Comparison of ENCODE assay signal across 1 cellular context in the genomic region with DNA sequence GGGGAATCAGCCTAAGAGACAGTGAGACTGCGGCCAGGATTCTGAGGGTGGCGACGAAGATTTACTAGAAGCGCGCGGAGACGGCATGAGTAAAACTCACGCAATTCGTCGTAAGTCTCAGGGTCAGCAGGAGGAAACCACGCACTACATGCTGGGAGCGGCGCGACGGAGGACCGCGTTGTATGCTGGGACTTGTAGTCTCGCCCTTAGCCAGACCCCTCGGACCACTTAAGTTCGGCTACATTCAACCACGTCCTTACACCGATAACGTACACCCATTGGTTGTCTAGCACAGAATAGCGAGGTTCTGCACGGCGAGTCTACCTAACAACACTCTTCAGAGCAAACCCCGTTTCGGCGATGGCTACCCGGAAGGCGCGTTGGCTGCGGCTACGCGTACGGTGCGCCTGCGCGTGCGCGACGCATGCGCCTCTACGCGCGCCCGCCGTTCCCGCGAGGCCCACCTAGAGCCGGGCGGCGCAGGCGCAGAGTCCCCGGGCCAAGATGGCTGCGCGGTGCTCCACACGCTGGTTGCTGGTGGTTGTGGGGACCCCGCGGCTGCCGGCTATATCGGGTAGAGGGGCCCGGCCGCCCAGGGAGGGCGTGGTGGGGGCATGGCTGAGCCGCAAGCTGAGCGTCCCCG.
TF ChIP-seq lines count a peak whose summit lies in the region.

Gene DNAJA3, plus strand, starts transcription at position 491 of the 643 bp plus-strand sequence. Its CDS starts 14 bp downstream, at position 505.

TF ChIP-seq in HepG2, 621 proteins besides CTCF, POLR2A, EP300 and RAD21 (continued from another document and continues in another):
- TF ChIP-seq ZSCAN21 (CRISPR knock-in tag; IDR thresholded peaks at IDR 0.05; ENCODE audit: borderline replicate concordance) (peak; percentile 80; the same call in 1 of the 2 replicates), HDAC6 (IDR thresholded peaks at IDR 0.05; ENCODE audit: low read depth, low read length) (no peak), KAT2B (IDR thresholded peaks at IDR 0.05; ENCODE audit: borderline replicate concordance, low read depth, low read length) (no peak), SETDB1 (CRISPR knock-in tag; IDR thresholded peaks at IDR 0.05; ENCODE audit: borderline replicate concordance) (no peak), RORA (CRISPR knock-in tag; IDR thresholded peaks at IDR 0.05) (no peak), DNMT3B (CRISPR knock-in tag; conservative IDR thresholded peaks at IDR 0.05) (no peak), SRF (IDR thresholded peaks at IDR 0.05; ENCODE audit: low read depth, low read length) (no peak), ZNF460 (CRISPR knock-in tag; IDR thresholded peaks at IDR 0.05; ENCODE audit: borderline replicate concordance) (no peak), ZNF33A (CRISPR knock-in tag; IDR thresholded peaks at IDR 0.05; ENCODE audit: borderline replicate concordance) (no peak), ZNF614 (CRISPR knock-in tag; IDR thresholded peaks at IDR 0.05; ENCODE audit: borderline replicate concordance) (no peak), ZNF576 (CRISPR knock-in tag; IDR thresholded peaks at IDR 0.05) (no peak), TSC22D2 (CRISPR knock-in tag; IDR thresholded peaks at IDR 0.05; ENCODE audit: borderline replicate concordance) (peak; percentile 60; the same call in 1 of the 2 replicates), PRDM4 (CRISPR knock-in tag; IDR thresholded peaks at IDR 0.05; ENCODE audit: borderline replicate concordance) (peak; percentile 60; the same call in 1 of the 2 replicates), ZFY (CRISPR knock-in tag; IDR thresholded peaks at IDR 0.05) (no peak), ZNF83 (CRISPR knock-in tag; IDR thresholded peaks at IDR 0.05; ENCODE audit: borderline replicate concordance) (no peak), ZNF143 (CRISPR knock-in tag; IDR thresholded peaks at IDR 0.05) (peak; percentile 95), E2F5 (CRISPR knock-in tag; conservative IDR thresholded peaks at IDR 0.05) (peak; percentile 86), ZKSCAN8 (CRISPR knock-in tag; IDR thresholded peaks at IDR 0.05; ENCODE audit: borderline replicate concordance) (0 out of 2 replicates have a peak, but pooled peaks have one; percentile 20), ZSCAN9 (CRISPR knock-in tag; IDR thresholded peaks at IDR 0.05; ENCODE audit: borderline replicate concordance) (no peak), ZNF567 (CRISPR knock-in tag; IDR thresholded peaks at IDR 0.05; ENCODE audit: borderline replicate concordance) (0 out of 2 replicates have a peak, but pooled peaks have one; percentile 39), ZNF224 (CRISPR knock-in tag; IDR thresholded peaks at IDR 0.05) (no peak), SP4 (CRISPR knock-in tag; IDR thresholded peaks at IDR 0.05) (peak; percentile 79), ZNF879 (CRISPR knock-in tag; IDR thresholded peaks at IDR 0.05) (0 out of 2 replicates have a peak, but pooled peaks have one; percentile 47), ZNF431 (CRISPR knock-in tag; IDR thresholded peaks at IDR 0.05; ENCODE audit: borderline replicate concordance, low read depth) (no peak), CCAR2 (optimal IDR thresholded peaks at IDR 0.05; ENCODE audit: low read depth, low read length) (no peak)
- TF ChIP-seq, protein P1, sequence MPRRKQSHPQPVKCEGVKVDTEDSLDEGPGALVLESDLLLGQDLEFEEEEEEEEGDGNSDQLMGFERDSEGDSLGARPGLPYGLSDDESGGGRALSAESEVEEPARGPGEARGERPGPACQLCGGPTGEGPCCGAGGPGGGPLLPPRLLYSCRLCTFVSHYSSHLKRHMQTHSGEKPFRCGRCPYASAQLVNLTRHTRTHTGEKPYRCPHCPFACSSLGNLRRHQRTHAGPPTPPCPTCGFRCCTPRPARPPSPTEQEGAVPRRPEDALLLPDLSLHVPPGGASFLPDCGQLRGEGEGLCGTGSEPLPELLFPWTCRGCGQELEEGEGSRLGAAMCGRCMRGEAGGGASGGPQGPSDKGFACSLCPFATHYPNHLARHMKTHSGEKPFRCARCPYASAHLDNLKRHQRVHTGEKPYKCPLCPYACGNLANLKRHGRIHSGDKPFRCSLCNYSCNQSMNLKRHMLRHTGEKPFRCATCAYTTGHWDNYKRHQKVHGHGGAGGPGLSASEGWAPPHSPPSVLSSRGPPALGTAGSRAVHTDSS (CRISPR knock-in tag; conservative IDR thresholded peaks at IDR 0.05), result no peak
- TF ChIP-seq, protein P2, sequence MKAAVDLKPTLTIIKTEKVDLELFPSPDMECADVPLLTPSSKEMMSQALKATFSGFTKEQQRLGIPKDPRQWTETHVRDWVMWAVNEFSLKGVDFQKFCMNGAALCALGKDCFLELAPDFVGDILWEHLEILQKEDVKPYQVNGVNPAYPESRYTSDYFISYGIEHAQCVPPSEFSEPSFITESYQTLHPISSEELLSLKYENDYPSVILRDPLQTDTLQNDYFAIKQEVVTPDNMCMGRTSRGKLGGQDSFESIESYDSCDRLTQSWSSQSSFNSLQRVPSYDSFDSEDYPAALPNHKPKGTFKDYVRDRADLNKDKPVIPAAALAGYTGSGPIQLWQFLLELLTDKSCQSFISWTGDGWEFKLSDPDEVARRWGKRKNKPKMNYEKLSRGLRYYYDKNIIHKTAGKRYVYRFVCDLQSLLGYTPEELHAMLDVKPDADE (CRISPR knock-in tag; IDR thresholded peaks at IDR 0.05), result no peak; the same call in 1 of the 2 replicates
- TF ChIP-seq, protein P3, sequence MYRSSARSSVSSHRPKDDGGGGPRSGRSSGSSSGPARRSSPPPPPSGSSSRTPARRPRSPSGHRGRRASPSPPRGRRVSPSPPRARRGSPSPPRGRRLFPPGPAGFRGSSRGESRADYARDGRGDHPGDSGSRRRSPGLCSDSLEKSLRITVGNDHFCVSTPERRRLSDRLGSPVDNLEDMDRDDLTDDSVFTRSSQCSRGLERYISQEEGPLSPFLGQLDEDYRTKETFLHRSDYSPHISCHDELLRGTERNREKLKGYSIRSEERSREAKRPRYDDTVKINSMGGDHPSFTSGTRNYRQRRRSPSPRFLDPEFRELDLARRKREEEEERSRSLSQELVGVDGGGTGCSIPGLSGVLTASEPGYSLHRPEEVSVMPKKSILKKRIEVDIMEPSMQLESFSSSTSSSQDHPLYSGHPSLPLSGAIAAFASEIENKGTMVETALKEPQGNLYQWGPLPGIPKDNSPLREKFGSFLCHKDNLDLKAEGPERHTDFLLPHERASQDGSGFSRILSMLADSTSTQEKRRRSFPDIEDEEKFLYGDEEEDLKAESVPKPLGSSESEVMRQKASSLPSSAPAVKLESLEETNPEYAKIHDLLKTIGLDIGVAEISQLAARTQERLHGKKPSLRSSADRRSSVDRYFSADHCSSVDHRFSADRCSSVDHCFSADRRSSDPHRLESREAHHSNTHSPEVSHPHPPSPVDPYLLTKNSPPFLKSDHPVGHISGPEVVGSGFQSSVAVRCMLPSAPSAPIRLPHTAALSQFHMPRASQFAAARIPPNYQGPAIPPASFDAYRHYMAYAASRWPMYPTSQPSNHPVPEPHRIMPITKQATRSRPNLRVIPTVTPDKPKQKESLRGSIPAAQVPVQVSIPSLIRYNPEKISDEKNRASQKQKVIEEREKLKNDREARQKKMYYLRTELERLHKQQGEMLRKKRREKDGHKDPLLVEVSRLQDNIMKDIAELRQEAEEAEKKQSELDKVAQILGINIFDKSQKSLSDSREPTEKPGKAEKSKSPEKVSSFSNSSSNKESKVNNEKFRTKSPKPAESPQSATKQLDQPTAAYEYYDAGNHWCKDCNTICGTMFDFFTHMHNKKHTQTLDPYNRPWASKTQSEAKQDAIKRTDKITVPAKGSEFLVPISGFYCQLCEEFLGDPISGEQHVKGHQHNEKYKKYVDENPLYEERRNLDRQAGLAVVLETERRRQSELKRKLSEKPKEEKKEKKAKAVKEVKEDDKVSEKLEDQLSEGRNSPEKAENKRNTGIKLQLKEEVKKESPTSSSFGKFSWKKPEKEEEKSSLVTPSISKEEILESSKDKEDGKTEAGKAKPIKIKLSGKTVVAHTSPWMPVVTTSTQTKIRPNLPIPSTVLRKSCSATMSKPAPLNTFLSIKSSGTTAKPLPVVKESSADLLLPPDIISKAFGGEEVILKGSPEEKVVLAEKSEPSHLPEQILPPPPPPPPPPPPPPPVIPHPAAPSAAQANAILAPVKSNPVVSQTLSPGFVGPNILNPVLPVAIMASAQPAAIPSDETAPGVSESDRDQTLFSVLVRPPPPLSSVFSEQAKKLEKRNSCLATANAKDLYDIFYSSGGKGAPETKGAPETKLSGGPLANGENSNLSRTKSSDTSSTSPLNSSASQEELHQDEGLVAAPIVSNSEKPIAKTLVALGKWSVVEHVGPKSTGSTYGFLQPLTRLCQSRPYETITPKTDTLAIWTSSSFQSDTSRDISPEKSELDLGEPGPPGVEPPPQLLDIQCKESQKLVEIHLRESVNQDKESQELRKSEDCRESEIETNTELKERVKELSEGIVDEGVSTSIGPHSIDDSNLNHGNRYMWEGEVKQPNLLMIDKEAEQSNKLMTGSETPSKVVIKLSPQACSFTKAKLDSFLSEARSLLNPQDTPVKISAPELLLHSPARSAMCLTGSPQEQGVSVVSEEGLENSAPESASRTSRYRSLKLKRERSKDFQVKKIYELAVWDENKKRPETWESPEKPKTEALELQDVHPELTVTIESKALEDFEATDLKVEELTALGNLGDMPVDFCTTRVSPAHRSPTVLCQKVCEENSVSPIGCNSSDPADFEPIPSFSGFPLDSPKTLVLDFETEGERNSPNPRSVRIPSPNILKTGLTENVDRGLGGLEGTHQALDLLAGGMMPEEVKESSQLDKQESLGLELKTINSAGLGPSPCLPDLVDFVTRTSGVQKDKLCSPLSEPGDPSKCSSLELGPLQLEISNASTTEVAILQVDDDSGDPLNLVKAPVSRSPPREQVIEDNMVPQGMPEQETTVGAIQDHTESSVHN (CRISPR knock-in tag; IDR thresholded peaks at IDR 0.05), result no peak
- TF ChIP-seq, protein P4, sequence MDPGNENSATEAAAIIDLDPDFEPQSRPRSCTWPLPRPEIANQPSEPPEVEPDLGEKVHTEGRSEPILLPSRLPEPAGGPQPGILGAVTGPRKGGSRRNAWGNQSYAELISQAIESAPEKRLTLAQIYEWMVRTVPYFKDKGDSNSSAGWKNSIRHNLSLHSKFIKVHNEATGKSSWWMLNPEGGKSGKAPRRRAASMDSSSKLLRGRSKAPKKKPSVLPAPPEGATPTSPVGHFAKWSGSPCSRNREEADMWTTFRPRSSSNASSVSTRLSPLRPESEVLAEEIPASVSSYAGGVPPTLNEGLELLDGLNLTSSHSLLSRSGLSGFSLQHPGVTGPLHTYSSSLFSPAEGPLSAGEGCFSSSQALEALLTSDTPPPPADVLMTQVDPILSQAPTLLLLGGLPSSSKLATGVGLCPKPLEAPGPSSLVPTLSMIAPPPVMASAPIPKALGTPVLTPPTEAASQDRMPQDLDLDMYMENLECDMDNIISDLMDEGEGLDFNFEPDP (CRISPR knock-in tag; conservative IDR thresholded peaks at IDR 0.05), result 0 out of 2 replicates have a peak, but pooled peaks have one; percentile 27
- TF ChIP-seq, protein P5, sequence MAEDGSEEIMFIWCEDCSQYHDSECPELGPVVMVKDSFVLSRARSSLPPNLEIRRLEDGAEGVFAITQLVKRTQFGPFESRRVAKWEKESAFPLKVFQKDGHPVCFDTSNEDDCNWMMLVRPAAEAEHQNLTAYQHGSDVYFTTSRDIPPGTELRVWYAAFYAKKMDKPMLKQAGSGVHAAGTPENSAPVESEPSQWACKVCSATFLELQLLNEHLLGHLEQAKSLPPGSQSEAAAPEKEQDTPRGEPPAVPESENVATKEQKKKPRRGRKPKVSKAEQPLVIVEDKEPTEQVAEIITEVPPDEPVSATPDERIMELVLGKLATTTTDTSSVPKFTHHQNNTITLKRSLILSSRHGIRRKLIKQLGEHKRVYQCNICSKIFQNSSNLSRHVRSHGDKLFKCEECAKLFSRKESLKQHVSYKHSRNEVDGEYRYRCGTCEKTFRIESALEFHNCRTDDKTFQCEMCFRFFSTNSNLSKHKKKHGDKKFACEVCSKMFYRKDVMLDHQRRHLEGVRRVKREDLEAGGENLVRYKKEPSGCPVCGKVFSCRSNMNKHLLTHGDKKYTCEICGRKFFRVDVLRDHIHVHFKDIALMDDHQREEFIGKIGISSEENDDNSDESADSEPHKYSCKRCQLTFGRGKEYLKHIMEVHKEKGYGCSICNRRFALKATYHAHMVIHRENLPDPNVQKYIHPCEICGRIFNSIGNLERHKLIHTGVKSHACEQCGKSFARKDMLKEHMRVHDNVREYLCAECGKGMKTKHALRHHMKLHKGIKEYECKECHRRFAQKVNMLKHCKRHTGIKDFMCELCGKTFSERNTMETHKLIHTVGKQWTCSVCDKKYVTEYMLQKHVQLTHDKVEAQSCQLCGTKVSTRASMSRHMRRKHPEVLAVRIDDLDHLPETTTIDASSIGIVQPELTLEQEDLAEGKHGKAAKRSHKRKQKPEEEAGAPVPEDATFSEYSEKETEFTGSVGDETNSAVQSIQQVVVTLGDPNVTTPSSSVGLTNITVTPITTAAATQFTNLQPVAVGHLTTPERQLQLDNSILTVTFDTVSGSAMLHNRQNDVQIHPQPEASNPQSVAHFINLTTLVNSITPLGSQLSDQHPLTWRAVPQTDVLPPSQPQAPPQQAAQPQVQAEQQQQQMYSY (CRISPR knock-in tag; IDR thresholded peaks at IDR 0.05), result no peak; the same call in 1 of the 2 replicates
